ENCODE assay signal across 30 cellular contexts in the genomic region with DNA sequence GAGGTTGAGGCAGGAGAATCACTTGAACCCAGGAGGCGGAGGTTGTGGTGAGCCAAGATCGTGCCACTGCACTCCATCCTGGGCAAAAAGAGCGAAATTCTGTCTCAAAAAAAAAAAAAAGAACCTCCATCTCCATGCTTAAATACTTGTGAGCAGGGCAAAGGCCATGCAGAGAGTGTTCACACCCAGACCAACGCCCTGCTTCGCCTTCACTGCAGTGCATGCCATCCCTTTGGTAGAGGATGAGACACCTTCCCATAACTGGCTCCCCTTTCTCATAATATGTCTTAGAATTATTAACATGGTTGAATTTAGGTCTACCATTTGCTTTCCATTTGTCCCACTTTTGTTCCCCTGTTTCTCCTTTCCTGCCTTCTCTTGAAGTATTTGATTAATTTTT.
"Had no signal": no experiment of that assay in that cellular context is flagged by ENCODE, and none has a peak within 500 bp of the region (broad histone marks: within the 10 kb centered on the region; RNA-seq: fewer than 3 reads in every experiment).

No MANE protein-coding gene starts in this region.

- H3K4me3 ChIP-seq: ascending aorta, body of pancreas, MG63, SJCRH30 had no signal

- H3K4me3 Mint-ChIP-seq: activated B cell treated with CpG ODN at 0.5 μM for 24 hours; activated CD4-positive, alpha-beta memory T cell treated with anti-CD3 and anti-CD28 coated beads for 36 hours; activated CD4-positive, alpha-beta T cell treated with anti-CD3 and anti-CD28 coated beads, Interleukin-2, amount 10 ng/mL, durations not matched to agents 7 days and 5 days; activated naive CD8-positive, alpha-beta T cell treated with anti-CD3 and anti-CD28 coated beads, Interleukin-2, amount 50 U/mL, for 24 hours; T-helper 1 cell treated with Interleukin-12 subunit alpha and Interleukin-12 subunit beta and Interleukin-4 antibody, amounts not matched to agents 30 μg/mL and 1 μg/mL, for 36 hours had no signal

- H3K4me1 ChIP-seq: ascending aorta had no signal

- H3K9me3 ChIP-seq: ascending aorta, body of pancreas, MG63, SJCRH30, SK-N-SH had no signal

- ATAC-seq: activated naive CD4-positive, alpha-beta T cell treated with anti-CD3 and anti-CD28 coated beads, Interleukin-2, amount 50 U/mL, for 72 hours; activated naive CD8-positive, alpha-beta T cell treated with anti-CD3 and anti-CD28 coated beads, Interleukin-2, amount 50 U/mL, for 24 hours; body of pancreas; Panc1 had no signal

- H3K9me3 Mint-ChIP-seq: activated B cell treated with CpG ODN at 0.5 μM for 24 hours; activated CD4-positive, alpha-beta memory T cell treated with anti-CD3 and anti-CD28 coated beads for 36 hours; activated CD4-positive, alpha-beta T cell treated with anti-CD3 and anti-CD28 coated beads, Interleukin-2, amount 10 ng/mL, durations not matched to agents 7 days and 5 days; activated naive CD4-positive, alpha-beta T cell treated with anti-CD3 and anti-CD28 coated beads, Interleukin-2, amount 50 U/mL, for 72 hours; activated naive CD8-positive, alpha-beta T cell treated with anti-CD3 and anti-CD28 coated beads, Interleukin-2, amount 50 U/mL, for 24 hours; T-helper 1 cell treated with Interleukin-12 subunit alpha and Interleukin-12 subunit beta and Interleukin-4 antibody, amounts not matched to agents 30 μg/mL and 1 μg/mL, for 36 hours had no signal

- H3K27ac Mint-ChIP-seq: activated B cell treated with CpG ODN at 0.5 μM for 24 hours; activated CD4-positive, alpha-beta memory T cell treated with anti-CD3 and anti-CD28 coated beads for 36 hours; activated CD4-positive, alpha-beta T cell treated with anti-CD3 and anti-CD28 coated beads, Interleukin-2, amount 10 ng/mL, durations not matched to agents 7 days and 5 days; activated naive CD4-positive, alpha-beta T cell treated with anti-CD3 and anti-CD28 coated beads, Interleukin-2, amount 50 U/mL, for 72 hours; activated naive CD8-positive, alpha-beta T cell treated with anti-CD3 and anti-CD28 coated beads, Interleukin-2, amount 50 U/mL, for 24 hours; T-helper 1 cell treated with Interleukin-12 subunit alpha and Interleukin-12 subunit beta and Interleukin-4 antibody, amounts not matched to agents 30 μg/mL and 1 μg/mL, for 36 hours had no signal

- DNase-seq: activated B cell treated with CpG ODN at 0.5 μM for 24 hours; activated CD4-positive, alpha-beta memory T cell treated with anti-CD3 and anti-CD28 coated beads for 36 hours; activated CD4-positive, alpha-beta T cell treated with anti-CD3 and anti-CD28 coated beads for 1 hour; activated CD4-positive, alpha-beta T cell treated with anti-CD3 and anti-CD28 coated beads, Interleukin-2, amount 10 ng/mL, durations not matched to agents 7 days and 5 days; activated CD8-positive, alpha-beta memory T cell treated with anti-CD3 and anti-CD28 coated beads for 24 hours; activated naive CD8-positive, alpha-beta T cell treated with anti-CD3 and anti-CD28 coated beads, Interleukin-2, amount 50 U/mL, for 24 hours; activated T-cell treated with anti-CD3 and anti-CD28 coated beads, Interleukin-2, amount 50 U/mL, for 48 hours; amniotic stem cell; body of pancreas; central memory CD4-positive, alpha-beta T cell; MG63; MV-4-11; NCI-H1092 treated with DMSO at 0.1 percent for 48 hours; NCI-H1417 treated with DMSO at 0.1 percent for 48 hours; NCI-H1694; NCI-H2029; NCI-H2107; NCI-H2171 treated with DMSO at 0.1 percent for 48 hours; NCI-H345; NCI-H510A; NCI-H526 treated with DMSO at 0.1 percent for 48 hours; NCI-H82; Right ventricle myocardium superior; SJCRH30; SK-N-SH; SW 1271 had no signal

- H3K27me3 Mint-ChIP-seq: activated B cell treated with CpG ODN at 0.5 μM for 24 hours; activated CD4-positive, alpha-beta memory T cell treated with anti-CD3 and anti-CD28 coated beads for 36 hours; activated CD4-positive, alpha-beta T cell treated with anti-CD3 and anti-CD28 coated beads, Interleukin-2, amount 10 ng/mL, durations not matched to agents 7 days and 5 days; activated naive CD8-positive, alpha-beta T cell treated with anti-CD3 and anti-CD28 coated beads, Interleukin-2, amount 50 U/mL, for 24 hours had no signal
